In the genomic region with DNA sequence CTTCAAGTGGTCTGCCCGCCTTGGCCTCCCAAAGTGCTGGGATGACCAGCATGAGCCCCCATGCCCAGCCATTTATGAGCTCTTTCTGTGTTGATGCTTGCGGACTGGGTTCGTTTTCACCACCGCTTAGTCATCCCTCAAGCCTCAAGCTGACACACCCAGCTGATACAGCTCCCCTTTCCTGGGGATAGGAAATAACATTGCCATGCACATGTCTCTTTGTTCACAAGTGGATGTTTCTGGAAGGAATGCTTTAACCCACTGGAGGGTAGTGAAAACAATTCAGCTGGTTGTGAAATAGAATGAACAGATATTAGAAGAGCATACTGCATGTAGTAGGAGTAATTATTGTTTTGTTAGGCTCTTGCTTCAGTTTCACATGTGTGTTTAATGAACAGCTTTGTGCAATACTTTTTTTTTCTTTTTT, we compare ENCODE assay signal across 1 cellular context.
TF ChIP-seq lines count a peak whose summit lies in the region.

No MANE protein-coding gene starts in this region.

TF ChIP-seq in K562, 482 proteins besides CTCF, POLR2A, EP300 and RAD21 (continued from another document and continues in another):
- TF ChIP-seq MYC (IDR thresholded peaks at IDR 0.05; ENCODE audit: low read depth, low read length) (peak; percentile 41; the same call in 1 of the 2 replicates), MYC (CRISPR knock-in tag; IDR thresholded peaks at IDR 0.05; ENCODE audit: borderline replicate concordance, low read depth) (no peak), SMARCA4 (IDR thresholded peaks at IDR 0.05) (peak; percentile 61), CBFA2T3 (IDR thresholded peaks at IDR 0.05) (0 out of 2 replicates have a peak, but pooled peaks have one; percentile 9), JUND (IDR thresholded peaks at IDR 0.05; ENCODE audit: borderline replicate concordance, low read depth, low read length) (peak; percentile 91), JUND (tag; IDR thresholded peaks at IDR 0.05; ENCODE audit: borderline replicate concordance, low read depth, low read length) (peak; percentile 88; the same call in 1 of the 3 replicates), TEAD4 (IDR thresholded peaks at IDR 0.05; ENCODE audit: low read length) (peak; percentile 17; the same call in 1 of the 2 replicates), TEAD4 (CRISPR knock-in tag; IDR thresholded peaks at IDR 0.05; ENCODE audit: borderline replicate concordance) (no peak), SMARCE1 (IDR thresholded peaks at IDR 0.05) (peak; percentile 58; the same call in 1 of the 2 replicates), YY1 (IDR thresholded peaks at IDR 0.05; ENCODE audit: borderline replicate concordance in 1 of 3, control insufficient read depth in 1 of 3, extremely low read depth in 1 of 3, insufficient read depth in 3 of 3, insufficient read length in 1 of 3, insufficient replicate concordance in 2 of 3, low read depth in 1 of 3, low read length in 2 of 3) (peak in 1 of 3 experiments; percentile 49), CEBPG (CRISPR knock-in tag; IDR thresholded peaks at IDR 0.05) (no peak), CEBPG (tag; conservative IDR thresholded peaks at IDR 0.05 in 1 of 2, IDR thresholded peaks at IDR 0.05 in 1 of 2) (peak in 1 of 2 experiments; percentile 55; a peak in 2 of 4 replicates), CSDE1 (IDR thresholded peaks at IDR 0.05) (0 out of 4 replicates have a peak, but pooled peaks of 1 of the 2 experiments have one; percentile 19), TBL1XR1 (IDR thresholded peaks at IDR 0.05; ENCODE audit: low read length in 2 of 2) (0 out of 4 replicates have a peak, but pooled peaks of 1 of the 2 experiments have one; percentile 30), MAZ (CRISPR knock-in tag; conservative IDR thresholded peaks at IDR 0.05 in 1 of 2, IDR thresholded peaks at IDR 0.05 in 1 of 2) (peak in 1 of 2 experiments; percentile 34; a peak in 1 of 4 replicates), SREBF2 (CRISPR knock-in tag; IDR thresholded peaks at IDR 0.05) (no peak), TCF3 (CRISPR knock-in tag; IDR thresholded peaks at IDR 0.05) (peak; percentile 39; the same call in 1 of the 2 replicates), DPF2 (IDR thresholded peaks at IDR 0.05) (peak; percentile 46; the same call in 1 of the 2 replicates), BHLHE40 (IDR thresholded peaks at IDR 0.05; ENCODE audit: low read length) (peak; percentile 68), JUN (IDR thresholded peaks at IDR 0.05; ENCODE audit: borderline replicate concordance, low read depth, low read length) (peak; percentile 88), JUN (CRISPR knock-in tag; IDR thresholded peaks at IDR 0.05; ENCODE audit: borderline replicate concordance) (no peak), TOE1 (IDR thresholded peaks at IDR 0.05; ENCODE audit: borderline replicate concordance) (peak; percentile 23; the same call in 1 of the 2 replicates), TOE1 (CRISPR knock-in tag; IDR thresholded peaks at IDR 0.05; ENCODE audit: borderline replicate concordance, low read depth) (no peak), MAFK (IDR thresholded peaks at IDR 0.05; ENCODE audit: low read length) (peak; percentile 72), CC2D1A (IDR thresholded peaks at IDR 0.05) (no peak), GABPB2 (CRISPR knock-in tag; conservative IDR thresholded peaks at IDR 0.05) (no peak), NEUROD1 (IDR thresholded peaks at IDR 0.05; ENCODE audit: borderline replicate concordance, low read depth, low read length, partially characterized antibody) (peak; percentile 37), LARP7 (IDR thresholded peaks at IDR 0.05) (no peak), STAT5B (CRISPR knock-in tag; IDR thresholded peaks at IDR 0.05) (no peak), MAFF (IDR thresholded peaks at IDR 0.05; ENCODE audit: low read length) (peak; percentile 64), MBD2 (IDR thresholded peaks at IDR 0.05; ENCODE audit: borderline replicate concordance, low read depth) (no peak), C11orf30 (IDR thresholded peaks at IDR 0.05; ENCODE audit: low read depth) (peak; percentile 84), NRF1 (conservative IDR thresholded peaks at IDR 0.05 in 1 of 2, IDR thresholded peaks at IDR 0.05 in 1 of 2) (peak; percentile 39 to 52; a peak in 2 of 4 replicates), ZNF316 (IDR thresholded peaks at IDR 0.05) (peak; percentile 68), DACH1 (IDR thresholded peaks at IDR 0.05; ENCODE audit: partially characterized antibody) (peak; percentile 83)
- TF ChIP-seq, protein P1, sequence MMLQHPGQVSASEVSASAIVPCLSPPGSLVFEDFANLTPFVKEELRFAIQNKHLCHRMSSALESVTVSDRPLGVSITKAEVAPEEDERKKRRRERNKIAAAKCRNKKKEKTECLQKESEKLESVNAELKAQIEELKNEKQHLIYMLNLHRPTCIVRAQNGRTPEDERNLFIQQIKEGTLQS (IDR thresholded peaks at IDR 0.05): peak; percentile 84
- TF ChIP-seq, protein P1 (CRISPR knock-in tag; conservative IDR thresholded peaks at IDR 0.05): 0 out of 2 replicates have a peak, but pooled peaks have one; percentile 19
- TF ChIP-seq, protein P2, sequence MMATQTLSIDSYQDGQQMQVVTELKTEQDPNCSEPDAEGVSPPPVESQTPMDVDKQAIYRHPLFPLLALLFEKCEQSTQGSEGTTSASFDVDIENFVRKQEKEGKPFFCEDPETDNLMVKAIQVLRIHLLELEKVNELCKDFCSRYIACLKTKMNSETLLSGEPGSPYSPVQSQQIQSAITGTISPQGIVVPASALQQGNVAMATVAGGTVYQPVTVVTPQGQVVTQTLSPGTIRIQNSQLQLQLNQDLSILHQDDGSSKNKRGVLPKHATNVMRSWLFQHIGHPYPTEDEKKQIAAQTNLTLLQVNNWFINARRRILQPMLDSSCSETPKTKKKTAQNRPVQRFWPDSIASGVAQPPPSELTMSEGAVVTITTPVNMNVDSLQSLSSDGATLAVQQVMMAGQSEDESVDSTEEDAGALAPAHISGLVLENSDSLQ (IDR thresholded peaks at IDR 0.05): peak; percentile 76
- TF ChIP-seq, protein P3, sequence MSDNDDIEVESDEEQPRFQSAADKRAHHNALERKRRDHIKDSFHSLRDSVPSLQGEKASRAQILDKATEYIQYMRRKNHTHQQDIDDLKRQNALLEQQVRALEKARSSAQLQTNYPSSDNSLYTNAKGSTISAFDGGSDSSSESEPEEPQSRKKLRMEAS (CRISPR knock-in tag; IDR thresholded peaks at IDR 0.05): peak; percentile 34; the same call in 1 of the 2 replicates
- TF ChIP-seq, protein P4, sequence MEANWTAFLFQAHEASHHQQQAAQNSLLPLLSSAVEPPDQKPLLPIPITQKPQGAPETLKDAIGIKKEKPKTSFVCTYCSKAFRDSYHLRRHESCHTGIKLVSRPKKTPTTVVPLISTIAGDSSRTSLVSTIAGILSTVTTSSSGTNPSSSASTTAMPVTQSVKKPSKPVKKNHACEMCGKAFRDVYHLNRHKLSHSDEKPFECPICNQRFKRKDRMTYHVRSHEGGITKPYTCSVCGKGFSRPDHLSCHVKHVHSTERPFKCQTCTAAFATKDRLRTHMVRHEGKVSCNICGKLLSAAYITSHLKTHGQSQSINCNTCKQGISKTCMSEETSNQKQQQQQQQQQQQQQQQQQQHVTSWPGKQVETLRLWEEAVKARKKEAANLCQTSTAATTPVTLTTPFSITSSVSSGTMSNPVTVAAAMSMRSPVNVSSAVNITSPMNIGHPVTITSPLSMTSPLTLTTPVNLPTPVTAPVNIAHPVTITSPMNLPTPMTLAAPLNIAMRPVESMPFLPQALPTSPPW (CRISPR knock-in tag; IDR thresholded peaks at IDR 0.05): no peak
- TF ChIP-seq, protein P5, sequence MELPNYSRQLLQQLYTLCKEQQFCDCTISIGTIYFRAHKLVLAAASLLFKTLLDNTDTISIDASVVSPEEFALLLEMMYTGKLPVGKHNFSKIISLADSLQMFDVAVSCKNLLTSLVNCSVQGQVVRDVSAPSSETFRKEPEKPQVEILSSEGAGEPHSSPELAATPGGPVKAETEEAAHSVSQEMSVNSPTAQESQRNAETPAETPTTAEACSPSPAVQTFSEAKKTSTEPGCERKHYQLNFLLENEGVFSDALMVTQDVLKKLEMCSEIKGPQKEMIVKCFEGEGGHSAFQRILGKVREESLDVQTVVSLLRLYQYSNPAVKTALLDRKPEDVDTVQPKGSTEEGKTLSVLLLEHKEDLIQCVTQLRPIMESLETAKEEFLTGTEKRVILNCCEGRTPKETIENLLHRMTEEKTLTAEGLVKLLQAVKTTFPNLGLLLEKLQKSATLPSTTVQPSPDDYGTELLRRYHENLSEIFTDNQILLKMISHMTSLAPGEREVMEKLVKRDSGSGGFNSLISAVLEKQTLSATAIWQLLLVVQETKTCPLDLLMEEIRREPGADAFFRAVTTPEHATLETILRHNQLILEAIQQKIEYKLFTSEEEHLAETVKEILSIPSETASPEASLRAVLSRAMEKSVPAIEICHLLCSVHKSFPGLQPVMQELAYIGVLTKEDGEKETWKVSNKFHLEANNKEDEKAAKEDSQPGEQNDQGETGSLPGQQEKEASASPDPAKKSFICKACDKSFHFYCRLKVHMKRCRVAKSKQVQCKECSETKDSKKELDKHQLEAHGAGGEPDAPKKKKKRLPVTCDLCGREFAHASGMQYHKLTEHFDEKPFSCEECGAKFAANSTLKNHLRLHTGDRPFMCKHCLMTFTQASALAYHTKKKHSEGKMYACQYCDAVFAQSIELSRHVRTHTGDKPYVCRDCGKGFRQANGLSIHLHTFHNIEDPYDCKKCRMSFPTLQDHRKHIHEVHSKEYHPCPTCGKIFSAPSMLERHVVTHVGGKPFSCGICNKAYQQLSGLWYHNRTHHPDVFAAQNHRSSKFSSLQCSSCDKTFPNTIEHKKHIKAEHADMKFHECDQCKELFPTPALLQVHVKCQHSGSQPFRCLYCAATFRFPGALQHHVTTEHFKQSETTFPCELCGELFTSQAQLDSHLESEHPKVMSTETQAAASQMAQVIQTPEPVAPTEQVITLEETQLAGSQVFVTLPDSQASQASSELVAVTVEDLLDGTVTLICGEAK (IDR thresholded peaks at IDR 0.05): 0 out of 2 replicates have a peak, but pooled peaks have one; percentile 12
- TF ChIP-seq, protein P5 (CRISPR knock-in tag; IDR thresholded peaks at IDR 0.05): no peak
- TF ChIP-seq, protein P6, sequence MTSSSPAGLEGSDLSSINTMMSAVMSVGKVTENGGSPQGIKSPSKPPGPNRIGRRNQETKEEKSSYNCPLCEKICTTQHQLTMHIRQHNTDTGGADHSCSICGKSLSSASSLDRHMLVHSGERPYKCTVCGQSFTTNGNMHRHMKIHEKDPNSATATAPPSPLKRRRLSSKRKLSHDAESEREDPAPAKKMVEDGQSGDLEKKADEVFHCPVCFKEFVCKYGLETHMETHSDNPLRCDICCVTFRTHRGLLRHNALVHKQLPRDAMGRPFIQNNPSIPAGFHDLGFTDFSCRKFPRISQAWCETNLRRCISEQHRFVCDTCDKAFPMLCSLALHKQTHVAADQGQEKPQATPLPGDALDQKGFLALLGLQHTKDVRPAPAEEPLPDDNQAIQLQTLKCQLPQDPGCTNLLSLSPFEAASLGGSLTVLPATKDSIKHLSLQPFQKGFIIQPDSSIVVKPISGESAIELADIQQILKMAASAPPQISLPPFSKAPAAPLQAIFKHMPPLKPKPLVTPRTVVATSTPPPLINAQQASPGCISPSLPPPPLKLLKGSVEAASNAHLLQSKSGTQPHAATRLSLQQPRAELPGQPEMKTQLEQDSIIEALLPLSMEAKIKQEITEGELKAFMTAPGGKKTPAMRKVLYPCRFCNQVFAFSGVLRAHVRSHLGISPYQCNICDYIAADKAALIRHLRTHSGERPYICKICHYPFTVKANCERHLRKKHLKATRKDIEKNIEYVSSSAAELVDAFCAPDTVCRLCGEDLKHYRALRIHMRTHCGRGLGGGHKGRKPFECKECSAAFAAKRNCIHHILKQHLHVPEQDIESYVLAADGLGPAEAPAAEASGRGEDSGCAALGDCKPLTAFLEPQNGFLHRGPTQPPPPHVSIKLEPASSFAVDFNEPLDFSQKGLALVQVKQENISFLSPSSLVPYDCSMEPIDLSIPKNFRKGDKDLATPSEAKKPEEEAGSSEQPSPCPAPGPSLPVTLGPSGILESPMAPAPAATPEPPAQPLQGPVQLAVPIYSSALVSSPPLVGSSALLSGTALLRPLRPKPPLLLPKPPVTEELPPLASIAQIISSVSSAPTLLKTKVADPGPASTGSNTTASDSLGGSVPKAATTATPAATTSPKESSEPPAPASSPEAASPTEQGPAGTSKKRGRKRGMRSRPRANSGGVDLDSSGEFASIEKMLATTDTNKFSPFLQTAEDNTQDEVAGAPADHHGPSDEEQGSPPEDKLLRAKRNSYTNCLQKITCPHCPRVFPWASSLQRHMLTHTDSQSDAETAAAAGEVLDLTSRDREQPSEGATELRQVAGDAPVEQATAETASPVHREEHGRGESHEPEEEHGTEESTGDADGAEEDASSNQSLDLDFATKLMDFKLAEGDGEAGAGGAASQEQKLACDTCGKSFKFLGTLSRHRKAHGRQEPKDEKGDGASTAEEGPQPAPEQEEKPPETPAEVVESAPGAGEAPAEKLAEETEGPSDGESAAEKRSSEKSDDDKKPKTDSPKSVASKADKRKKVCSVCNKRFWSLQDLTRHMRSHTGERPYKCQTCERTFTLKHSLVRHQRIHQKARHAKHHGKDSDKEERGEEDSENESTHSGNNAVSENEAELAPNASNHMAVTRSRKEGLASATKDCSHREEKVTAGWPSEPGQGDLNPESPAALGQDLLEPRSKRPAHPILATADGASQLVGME (CRISPR knock-in tag; IDR thresholded peaks at IDR 0.05): 0 out of 2 replicates have a peak, but pooled peaks have one; percentile 2
